In the genomic region with DNA sequence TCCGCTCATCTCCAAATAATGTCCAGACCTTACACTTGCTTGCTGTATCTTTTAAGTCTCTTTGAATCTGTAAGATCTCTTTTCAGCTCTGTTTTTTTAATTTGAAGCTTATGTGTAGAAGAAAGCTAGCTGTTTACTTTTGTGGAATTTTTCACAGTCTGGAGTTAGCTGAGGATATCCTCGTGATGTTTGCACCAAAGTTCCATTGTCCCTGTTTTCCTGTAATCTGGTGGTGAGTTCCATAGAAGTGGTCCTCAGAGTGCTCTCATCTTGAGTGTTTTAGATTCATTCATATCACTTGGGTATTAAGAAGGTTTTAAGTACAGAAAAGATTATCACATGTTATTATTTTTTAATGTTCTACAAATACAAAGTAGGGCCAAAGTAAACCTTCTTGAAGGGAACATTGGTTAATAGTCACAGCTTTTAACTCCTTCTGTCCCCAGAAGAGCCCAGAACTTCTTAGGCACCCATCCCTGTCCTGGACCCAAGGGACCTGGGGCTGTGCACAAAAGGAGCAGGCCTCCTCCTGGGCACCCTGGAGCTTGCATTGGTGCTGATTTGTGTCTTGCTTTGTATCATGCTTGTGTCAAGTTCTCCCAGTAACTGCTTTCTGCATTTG, we compare ENCODE assay signal across 1 cellular context.
TF ChIP-seq lines count a peak whose summit lies in the region.

No MANE protein-coding gene starts in this region.

TF ChIP-seq in endothelial cell of umbilical vein, 7 proteins besides CTCF, POLR2A, EP300 and RAD21:
- no peak for TF ChIP-seq JUN (IDR thresholded peaks at IDR 0.05; ENCODE audit: borderline replicate concordance, insufficient read depth, insufficient read length, low read depth)
- TF ChIP-seq EZH2 (IDR thresholded peaks at IDR 0.05; ENCODE audit: borderline replicate concordance, low read depth, low read length, severe bottlenecking): no peak
- TF ChIP-seq MYC (IDR thresholded peaks at IDR 0.05; ENCODE audit: low read depth, low read length): no peak
- no peak for TF ChIP-seq FOS (IDR thresholded peaks at IDR 0.05; ENCODE audit: borderline replicate concordance, insufficient read depth, low read length)
- no peak for TF ChIP-seq GATA2 (IDR thresholded peaks at IDR 0.05; ENCODE audit: insufficient read depth, insufficient read length, low read depth, low read length)
- TF ChIP-seq POLR2AphosphoS5 (IDR thresholded peaks at IDR 0.05; ENCODE audit: insufficient read depth, low read depth, low read length): no peak
TF ChIP-seq in endothelial cell of umbilical vein: peak in this region for 0.
